Comparison of ENCODE assay signal across 15 cellular contexts in genomic region chr7:134462337-134462925, GRCh38. TPM values are rescaled to one million over a fixed set of nuclear protein-coding genes. Genes with fewer than 3 reads are reported as not detected.
DNase-seq lines count a peak whose midpoint lies in the region; FAIRE-seq and TF ChIP-seq lines count a peak whose summit lies in the region.
"Had no signal": no experiment of that assay in that cellular context is flagged by ENCODE, and none has a peak within 500 bp of the region (broad histone marks: within the 10 kb centered on the region; RNA-seq: fewer than 3 reads in every experiment).

No MANE protein-coding gene starts in this region.

- no peak overlapping the region for H3K4me3 ChIP-seq in bronchial epithelial cell (ENCODE audit: low read depth, low read length)
- H3K4me3 ChIP-seq in mesenchymal stem cell (ENCODE audit: insufficient read depth in 1 of 2, low read depth in 1 of 2, low read length in 2 of 2), result no peak overlapping the region

- peaks cover 2% of the 10 kb centered on the region for H3K79me1 ChIP-seq in mesenchymal stem cell (replicated peaks; ENCODE audit: low read length, poor library complexity, severe bottlenecking)

- no peak overlapping the region for H4K91ac ChIP-seq in mesenchymal stem cell (ENCODE audit: low read length)

- no peak overlapping the region for H2BK12ac ChIP-seq in mesenchymal stem cell (ENCODE audit: low read length in 2 of 2)

- DNase-seq in AG08396 (ENCODE audit: low spot score) (peak; percentile 75), HT1080 (ENCODE audit: low read depth) (peak; percentile 89), bronchial epithelial cell (ENCODE audit: low read depth) (peak; percentile 62), mesenchymal stem cell (peak; percentile 74), NCI-H510A treated with DMSO at 0.1 percent for 48 hours (lab: John Stamatoyannopoulos, UW) (no peak), CD1c-positive myeloid dendritic cell (ENCODE audit: extremely low spot score) (no peak), cortex of kidney (lab: John Stamatoyannopoulos, UW) (no peak), cerebellum (ENCODE audit: low spot score) (no peak)
- DNase-seq: activated CD8-positive, alpha-beta T cell treated with anti-CD3 and anti-CD28 coated beads, Interleukin-2, amount 10 ng/mL, durations not matched to agents 7 days and 5 days; activated gamma-delta T cell treated with Interleukin-2 at 50 U/mL for 16 hours; GF-D8; NCI-H1417 treated with DMSO at 0.1 percent for 48 hours; NCI-H510A; stimulated activated CD4-positive, alpha-beta T cell treated with anti-CD3 and anti-CD28 coated beads, Interleukin-1b, Interleukin-23, amount 100 ng/mL, for 48 hours had no signal

- H3K14ac ChIP-seq in mesenchymal stem cell (ENCODE audit: low read length in 2 of 2), result no peak overlapping the region

- H3K18ac ChIP-seq in mesenchymal stem cell (ENCODE audit: low read depth in 1 of 2, low read length in 2 of 2), result peak overlapping the region in 1 of 2 experiments; percentile 55

- no peak overlapping the region for H4K8ac ChIP-seq in mesenchymal stem cell (ENCODE audit: low read length)

- no peak overlapping the region for H2AFZ ChIP-seq in mesenchymal stem cell (ENCODE audit: low read depth, low read length)

- H2AK5ac ChIP-seq in mesenchymal stem cell (ENCODE audit: low read length, severe bottlenecking), result peak overlapping the region; percentile 98

- no peak for FAIRE-seq in bronchial epithelial cell (lab: Jason Lieb, UNC)
- FAIRE-seq: frontal cortex had no signal

- H3K9ac ChIP-seq in mesenchymal stem cell (ENCODE audit: low read length), result peak overlapping the region; percentile 16

- H3K9me3 ChIP-seq in mesenchymal stem cell (ENCODE audit: control insufficient read depth, low read length), result peaks cover 15% of the 10 kb centered on the region

- H3K4ac ChIP-seq in mesenchymal stem cell (ENCODE audit: low read depth in 1 of 2, low read length in 2 of 2), result no peak overlapping the region

- H3K27me3 ChIP-seq in bronchial epithelial cell (ENCODE audit: control insufficient read depth, insufficient read depth, low read length) (no peaks in the 10 kb centered on the region), mesenchymal stem cell (ENCODE audit: control insufficient read depth in 1 of 2, insufficient read depth in 1 of 2, low read length in 2 of 2) (no peaks in the 10 kb centered on the region)

- H3K36me3 ChIP-seq in bronchial epithelial cell (ENCODE audit: control insufficient read depth, insufficient read depth, low read length) (no peaks in the 10 kb centered on the region), mesenchymal stem cell (ENCODE audit: control insufficient read depth in 1 of 2, insufficient read depth in 2 of 2, low read depth in 1 of 2, low read length in 2 of 2) (peaks cover under 1 to 4% of the 10 kb centered on the region in 2 experiments)

- H3K4me2 ChIP-seq in mesenchymal stem cell (ENCODE audit: low read length, poor library complexity, severe bottlenecking), result no peak overlapping the region

- WGBS in mesenchymal stem cell, result 70% methylated on average over 4 of the region's 5 CpGs

- no peak overlapping the region for H2BK15ac ChIP-seq in mesenchymal stem cell (ENCODE audit: low read depth, poor library complexity, severe bottlenecking)

- H3K27ac ChIP-seq in mesenchymal stem cell (ENCODE audit: low read length, poor library complexity, severe bottlenecking), result peak overlapping the region; percentile 99

- H3K4me1 ChIP-seq in mesenchymal stem cell (ENCODE audit: control insufficient read depth, insufficient read depth, low read depth, low read length), result peaks cover 16% of the 10 kb centered on the region

- no peak overlapping the region for H3K23ac ChIP-seq in mesenchymal stem cell (ENCODE audit: low read length in 2 of 2)

- peak overlapping the region; percentile 73 for H2BK5ac ChIP-seq in mesenchymal stem cell (ENCODE audit: low read depth, low read length, poor library complexity, severe bottlenecking)

- H2BK120ac ChIP-seq in mesenchymal stem cell (ENCODE audit: low read depth, low read length), result no peak overlapping the region

- TF ChIP-seq CTCF in bronchial epithelial cell (IDR thresholded peaks at IDR 0.05; ENCODE audit: insufficient read depth, low read length, severe bottlenecking), result no peak

RNA-seq across cellular contexts. Expression of gene AKR1B1, which starts 3.5 kb away (rescaled TPM):
- total RNA-seq in HT1080 (2014; rRNA removed; shearing (Covaris generic)), result 112 and 123 TPM in 2 replicates
- polyA plus RNA-seq in HT1080 (2015; cell fraction: cytosol; rRNA removed), result 139 and 147 TPM in 2 replicates
- 122 and 128 TPM in 2 replicates for polyA plus RNA-seq in HT1080 (2015; cell fraction: nucleus; rRNA removed)
- total RNA-seq in bronchial epithelial cell (77.1 and 102 TPM in 2 replicates), cerebellum (35.7 TPM)
- polyA plus RNA-seq in mesenchymal stem cell (2013, experiment 1 of 2), result 236 TPM
- polyA plus RNA-seq in mesenchymal stem cell (2013, experiment 2 of 2), result 247 TPM

Comparison
In these comparisons a context has a peak if more than half of its experiments do, and no peak if none do; other contexts are left out.
1. DNase-seq: peak in AG08396 (single experiment), HT1080 (single experiment), bronchial epithelial cell (single experiment) and mesenchymal stem cell (single experiment); none in NCI-H510A treated with DMSO at 0.1 percent for 48 hours (single experiment), CD1c-positive myeloid dendritic cell (single experiment), cortex of kidney (single experiment) and cerebellum (single experiment).